In genomic region chr3:64344721-64345207, GRCh38 we compare ENCODE assay signal across 1 cellular context.
TF ChIP-seq lines count a peak whose summit lies in the region.

No MANE protein-coding gene starts in this region.

TF ChIP-seq in SK-N-SH, 30 proteins besides CTCF, POLR2A, EP300 and RAD21 (continued from another document):
- TF ChIP-seq ZBTB33 (IDR thresholded peaks at IDR 0.05; ENCODE audit: borderline replicate concordance, low read depth), result no peak
- TF ChIP-seq PBX3 (IDR thresholded peaks at IDR 0.05), result peak; percentile 73
- peak; percentile 18; the same call in 1 of the 2 replicates for TF ChIP-seq RXRA (IDR thresholded peaks at IDR 0.05; ENCODE audit: borderline replicate concordance, low read depth)
- no peak; the same call in 1 of the 2 replicates for TF ChIP-seq SIN3A (IDR thresholded peaks at IDR 0.05; ENCODE audit: borderline replicate concordance, low read depth, low read length)
- TF ChIP-seq NRF1 (IDR thresholded peaks at IDR 0.05; ENCODE audit: low read depth, low read length), result no peak
- TF ChIP-seq NFIC (IDR thresholded peaks at IDR 0.05; ENCODE audit: borderline replicate concordance), result peak; percentile 50; the same call in 1 of the 2 replicates
- TF ChIP-seq FOXM1 (IDR thresholded peaks at IDR 0.05; ENCODE audit: low read depth), result no peak
- TF ChIP-seq EZH2phosphoT487 (IDR thresholded peaks at IDR 0.05; ENCODE audit: borderline replicate concordance, low read depth), result no peak
- 0 out of 2 replicates have a peak, but pooled peaks have one; percentile 16 for TF ChIP-seq MEF2A (IDR thresholded peaks at IDR 0.05; ENCODE audit: borderline replicate concordance, low read depth)
- TF ChIP-seq YY1 (IDR thresholded peaks at IDR 0.05; ENCODE audit: low read depth), result peak; percentile 77
- no peak for TF ChIP-seq RCOR1 (IDR thresholded peaks at IDR 0.05; ENCODE audit: low read length)
- TF ChIP-seq POLR2AphosphoS5 (IDR thresholded peaks at IDR 0.05; ENCODE audit: low read depth, low read length), result peak; percentile 39; the same call in 1 of the 2 replicates
- TF ChIP-seq RFX5 (IDR thresholded peaks at IDR 0.05; ENCODE audit: low read length), result no peak
- no peak for TF ChIP-seq TAF1 (IDR thresholded peaks at IDR 0.05; ENCODE audit: borderline replicate concordance, low read depth, low read length)
- no peak for TF ChIP-seq CHD2 (IDR thresholded peaks at IDR 0.05; ENCODE audit: low read length, partially characterized antibody)
- TF ChIP-seq TCF12 (IDR thresholded peaks at IDR 0.05), result peak; percentile 95
- TF ChIP-seq GABPA (IDR thresholded peaks at IDR 0.05; ENCODE audit: low read depth), result no peak
- TF ChIP-seq REST (IDR thresholded peaks at IDR 0.05; ENCODE audit: low read depth, low read length), result no peak
- TF ChIP-seq FOXJ3 (CRISPR knock-in tag; IDR thresholded peaks at IDR 0.05), result no peak
- TF ChIP-seq GATA2 (CRISPR knock-in tag; IDR thresholded peaks at IDR 0.05), result no peak
